8 cellular contexts compared by ENCODE assay signal in the genomic region with DNA sequence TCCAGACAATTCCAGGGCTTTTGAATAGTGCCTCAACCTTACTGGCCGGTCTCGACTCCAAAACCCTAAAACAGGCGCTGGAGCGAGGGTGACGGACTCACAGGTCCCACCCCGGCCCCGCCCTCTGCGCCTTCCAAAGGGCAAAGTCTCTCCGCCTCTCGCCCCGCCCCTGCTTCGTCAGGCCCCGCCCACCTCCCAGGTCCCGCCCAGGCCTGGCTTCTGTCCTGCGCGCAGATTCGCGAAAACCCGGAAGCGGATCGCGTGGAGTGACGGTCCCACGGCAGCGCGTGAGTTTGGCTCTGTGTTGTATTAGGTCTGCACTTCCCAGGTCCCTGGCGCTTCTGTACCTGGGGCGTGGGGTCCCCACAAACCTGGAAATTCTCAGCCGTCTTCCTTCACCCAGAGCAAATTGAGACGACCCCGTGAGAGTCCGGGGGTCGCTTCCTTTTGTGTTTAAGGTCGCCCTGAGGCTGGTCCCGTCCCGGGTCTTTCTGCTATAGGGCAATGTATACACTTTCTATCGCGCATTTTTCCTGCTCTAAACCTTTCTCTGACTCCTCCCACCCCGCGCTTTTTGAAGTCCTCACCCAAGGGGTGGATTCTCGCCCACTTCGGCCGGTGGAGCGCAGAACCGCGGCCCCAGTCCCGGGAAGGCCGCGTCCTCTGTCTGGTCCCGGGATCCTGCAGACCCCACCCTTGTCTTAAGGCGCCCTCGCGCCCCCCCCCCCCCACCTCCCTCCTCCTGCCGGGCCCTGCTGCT. TPM values are rescaled to one million over a fixed set of nuclear protein-coding genes. Genes with fewer than 3 reads are reported as not detected.
DNase-seq lines count a peak whose midpoint lies in the region; ATAC-seq, FAIRE-seq and TF ChIP-seq lines count a peak whose summit lies in the region.

Gene ZNF813 (plus strand): TSS at position 231 of the 760 bp plus-strand sequence. CDS start 16,090 bp downstream, outside the sequence.

- peak within 1 kb of the TSS; percentile 38 to 64 for H3K27ac ChIP-seq in coronary artery

- TF ChIP-seq CTCF in coronary artery (IDR thresholded peaks at IDR 0.05): no peak

- ATAC-seq in HG02938 (IDR thresholded peaks at IDR 0.05; ENCODE audit: unreplicated experiment) (peak; percentile 76), left lobe of liver (peak; percentile 98), GM18519 (IDR thresholded peaks at IDR 0.05; ENCODE audit: low FRiP score, unreplicated experiment) (no peak)

- peak within 1 kb of the TSS; percentile 78 for H3K4me3 ChIP-seq in coronary artery

- peak; percentile 88 for DNase-seq in GM12891 (ENCODE audit: insufficient read length, low spot score)
- peak; percentile 28 for DNase-seq in NCI-H226
- peak; percentile 96 for DNase-seq in activated CD4-positive, alpha-beta T cell treated with anti-CD3 and anti-CD28 coated beads for 48 hours
- peak; percentile 94 for DNase-seq in coronary artery (ENCODE audit: low spot score)
- DNase-seq in left lobe of liver (ENCODE audit: low spot score): peak; percentile 86
- peak; percentile 97 to 98 for DNase-seq in stimulated activated CD4-positive, alpha-beta T cell treated with anti-CD3 and anti-CD28 coated beads, Interleukin-1b, Interleukin-23, amount 100 ng/mL, for 4 hours (ENCODE audit: low read depth in 2 of 2)

- TF ChIP-seq POLR2A in GM12891 (IDR thresholded peaks at IDR 0.05; ENCODE audit: low read depth, low read length): peak; percentile 71

- FAIRE-seq in GM12891 (lab: Jason Lieb, UNC): peak; percentile 85

TF ChIP-seq in GM12891, 5 proteins besides CTCF, POLR2A, EP300 and RAD21:
- TF ChIP-seq PAX5 (IDR thresholded peaks at IDR 0.05; ENCODE audit: insufficient read depth, low read length, severe bottlenecking) (no peak), POLR2AphosphoS5 (IDR thresholded peaks at IDR 0.05; ENCODE audit: low read depth, low read length) (peak; percentile 58), TAF1 (IDR thresholded peaks at IDR 0.05; ENCODE audit: low read depth, low read length) (no peak)

RNA-seq across cellular contexts. Expression of gene ZNF813, which starts in this region (rescaled TPM):
- 1.2 TPM for polyA plus RNA-seq in GM12891 (2012; ENCODE audit: low read depth, missing spikeins)
- 0.70 TPM for total RNA-seq in left lobe of liver

Comparison
In these comparisons a context has a peak if more than half of its experiments do, and no peak if none do; other contexts are left out.
1. Peak in DNase-seq and ATAC-seq in left lobe of liver; RNA of the gene not detected or under 1 TPM.
2. DNase-seq: peak in every context shown above with its lines; median percentile 98 in stimulated activated CD4-positive, alpha-beta T cell treated with anti-CD3 and anti-CD28 coated beads, Interleukin-1b, Interleukin-23, amount 100 ng/mL, for 4 hours; 96 in activated CD4-positive, alpha-beta T cell treated with anti-CD3 and anti-CD28 coated beads for 48 hours; 94 in coronary artery; 88 in GM12891; 86 in left lobe of liver; 28 in NCI-H226.